8 cellular contexts compared by ENCODE assay signal in genomic region chr4:42995343-42995944, GRCh38.
DNase-seq lines count a peak whose midpoint lies in the region; ATAC-seq, FAIRE-seq and TF ChIP-seq lines count a peak whose summit lies in the region.

No MANE protein-coding gene starts in this region.

- no peak overlapping the region for H2BK120ac ChIP-seq in mesendoderm (ENCODE audit: low read depth, low read length)

- TF ChIP-seq CTCF in A549 (IDR thresholded peaks at IDR 0.05), result peak; percentile 38; the same call in 2 of the 3 replicates

- H3K9me3 ChIP-seq in A549, result no peaks in the 10 kb centered on the region

- TF ChIP-seq RAD21 in A549 (conservative IDR thresholded peaks at IDR 0.05 in 1 of 2, IDR thresholded peaks at IDR 0.05 in 1 of 2), result peak in 1 of 2 experiments; percentile 50; a peak in 3 of 5 replicates

- H2BK15ac ChIP-seq in mesendoderm (replicated peaks; ENCODE audit: low read depth), result no peak overlapping the region

- peak; percentile 3 to 11 for DNase-seq in A549 (ENCODE audit: low read depth in 1 of 2, low spot score in 1 of 2)
- DNase-seq in GM12892 (ENCODE audit: insufficient read length), result no peak
- DNase-seq in NCI-H146 treated with DMSO at 0.1 percent for 48 hours (lab: John Stamatoyannopoulos, UW; ENCODE audit: unreplicated experiment), result peak; percentile 6
- peak; percentile 17 to 54 for DNase-seq in T47D (ENCODE audit: low read depth in 1 of 2, low spot score in 1 of 2)
- peak; percentile 63 for DNase-seq in mesendoderm
- DNase-seq in activated CD4-positive, alpha-beta T cell treated with anti-CD3 and anti-CD28 coated beads, Interleukin-2, amount 50 U/mL, for 4 hours, result no peak

- H3K4me2 ChIP-seq in A549, result no peak overlapping the region
- no peak overlapping the region for H3K4me2 ChIP-seq in mesendoderm (ENCODE audit: low read length)

- H3K23ac ChIP-seq in mesendoderm (ENCODE audit: low read length), result no peak overlapping the region

- no peaks in the 10 kb centered on the region for H3K79me2 ChIP-seq in mesendoderm (ENCODE audit: control insufficient read depth, insufficient read depth, low read length)

- CTCF ChIA-PET in A549 (lab: Yijun Ruan, JAX), result interaction anchor here (0.6 kb wide), 1 partner anchor 1638 kb away, joined by 3 read pairs; no protein-coding TSS in a partner anchor

- no peaks in the 10 kb centered on the region for H3K4me1 ChIP-seq in A549
- H3K4me1 ChIP-seq in mesendoderm (ENCODE audit: control insufficient read depth, low read depth, low read length), result no peaks in the 10 kb centered on the region

- no peak overlapping the region for H3K56ac ChIP-seq in mesendoderm (ENCODE audit: low read length)

- H3K4me3 ChIP-seq in A549, result no peak overlapping the region
- no peak overlapping the region for H3K4me3 ChIP-seq in mesendoderm (ENCODE audit: low read length)

- H3K27ac ChIP-seq in A549, result no peak overlapping the region
- H3K27ac ChIP-seq in mesendoderm (ENCODE audit: low read depth, low read length), result no peak overlapping the region

- no peak for TF ChIP-seq EP300 in A549 (IDR thresholded peaks at IDR 0.05)

- no peak overlapping the region for H3K9ac ChIP-seq in mesendoderm (ENCODE audit: low read length)

- no peak overlapping the region for H3K4ac ChIP-seq in mesendoderm (ENCODE audit: low read depth, low read length)

- no peak overlapping the region for H2BK5ac ChIP-seq in mesendoderm (ENCODE audit: low read length)

- WGBS in A549 (ENCODE audit: missing lambda C conversion rate), result 22% methylated on average over 6 of the region's 6 CpGs
- no CpG with 5 or more reads among the region's 6 CpGs for WGBS in mesendoderm (ENCODE audit: extremely low coverage, insufficient coverage, low lambda C conversion rate)

- TF ChIP-seq POLR2A in A549 (IDR thresholded peaks at IDR 0.05; ENCODE audit: low read length), result no peak
- TF ChIP-seq POLR2A in GM12892 (IDR thresholded peaks at IDR 0.05; ENCODE audit: low read depth, low read length), result no peak

- no peak overlapping the region for H3K18ac ChIP-seq in mesendoderm (ENCODE audit: low read length)

- in situ Hi-C loops in T47D (cut with HindIII; ENCODE audit: low pct_unique_long_range_greater_than_20kb, low sequenced_read_pairs), result no loop called here

- H2AK5ac ChIP-seq in mesendoderm (ENCODE audit: low read length), result no peak overlapping the region

- ATAC-seq in A549 (no peak), HG02763 (IDR thresholded peaks at IDR 0.05; ENCODE audit: unreplicated experiment) (peak; percentile 71), GM21825 (IDR thresholded peaks at IDR 0.05; ENCODE audit: unreplicated experiment) (no peak)

- no peak overlapping the region for H4K8ac ChIP-seq in mesendoderm (ENCODE audit: low read depth, low read length)

- no peaks in the 10 kb centered on the region for H3K27me3 ChIP-seq in mesendoderm (ENCODE audit: insufficient read depth, low read length, poor library complexity)

- no peaks in the 10 kb centered on the region for H3K79me1 ChIP-seq in mesendoderm (ENCODE audit: low read length)

- no peaks in the 10 kb centered on the region for H3K36me3 ChIP-seq in mesendoderm (ENCODE audit: control insufficient read depth, insufficient read depth, low read length)

- H4K5ac ChIP-seq in mesendoderm (ENCODE audit: low read length), result no peak overlapping the region

- POLR2A ChIA-PET in A549 (lab: Yijun Ruan, JAX), result no interaction called here

- FAIRE-seq in A549 (lab: Jason Lieb, UNC) (no peak), GM12892 (lab: Jason Lieb, UNC) (peak; percentile 51)

TF ChIP-seq in A549, 52 proteins besides CTCF, POLR2A, EP300 and RAD21:
- TF ChIP-seq PHF8 (IDR thresholded peaks at IDR 0.05; ENCODE audit: borderline replicate concordance, low read depth) (no peak), CEBPB (IDR thresholded peaks at IDR 0.05) (peak in 1 of 2 experiments; percentile 43; a peak in 1 of 4 replicates)

Comparison
In these comparisons a context has a peak if more than half of its experiments do, and no peak if none do; other contexts are left out.
1. DNase-seq: peak in A549 (2 of 2), NCI-H146 treated with DMSO at 0.1 percent for 48 hours (single experiment), T47D (2 of 2) and mesendoderm (single experiment); none in GM12892 (single experiment) and activated CD4-positive, alpha-beta T cell treated with anti-CD3 and anti-CD28 coated beads, Interleukin-2, amount 50 U/mL, for 4 hours (0 of 2).